15 cellular contexts compared by ENCODE assay signal in genomic region chr5:140207250-140207954, GRCh38. TPM values are rescaled to one million over a fixed set of nuclear protein-coding genes. Genes with fewer than 3 reads are reported as not detected.
DNase-seq lines count a peak whose midpoint lies in the region; ATAC-seq, FAIRE-seq and TF ChIP-seq lines count a peak whose summit lies in the region.
"Had no signal": no experiment of that assay in that cellular context is flagged by ENCODE, and none has a peak within 500 bp of the region (broad histone marks: within the 10 kb centered on the region; RNA-seq: fewer than 3 reads in every experiment).

No MANE protein-coding gene starts in this region.

- POLR2A ChIA-PET in naive thymus-derived CD8-positive, alpha-beta T cell (lab: Charles Lee): no interaction called here

- H3K4me1 Mint-ChIP-seq in naive thymus-derived CD8-positive, alpha-beta T cell: peaks cover 0 to 4% (median 0%) of the 10 kb centered on the region in 4 donors

- no peak overlapping the region for H3K4me3 ChIP-seq in kidney epithelial cell (ENCODE audit: low read depth, low read length)
- no peak overlapping the region for H3K4me3 ChIP-seq in body of pancreas

- H3K36me3 Mint-ChIP-seq in naive thymus-derived CD8-positive, alpha-beta T cell: peaks cover 0 to 4% (median 2%) of the 10 kb centered on the region in 3 donors

- peaks cover 47% of the 10 kb centered on the region for H3K4me1 ChIP-seq in body of pancreas

- ATAC-seq in GM19463 (IDR thresholded peaks at IDR 0.05; ENCODE audit: unreplicated experiment) (peak; percentile 91), HG03135 (IDR thresholded peaks at IDR 0.05; ENCODE audit: unreplicated experiment) (peak; percentile 74), GM19023 (IDR thresholded peaks at IDR 0.05; ENCODE audit: unreplicated experiment) (no peak), body of pancreas (no peak)
- ATAC-seq in naive thymus-derived CD8-positive, alpha-beta T cell: no peak

- no peaks in the 10 kb centered on the region for H3K9me3 ChIP-seq in body of pancreas

- no peak overlapping the region for H3K27ac Mint-ChIP-seq in naive thymus-derived CD8-positive, alpha-beta T cell

- TF ChIP-seq CTCF in kidney epithelial cell (IDR thresholded peaks at IDR 0.05; ENCODE audit: insufficient read depth, low read length, poor library complexity, severe bottlenecking) (no peak), body of pancreas (IDR thresholded peaks at IDR 0.05) (no peak)

- H3K4me3 Mint-ChIP-seq in naive thymus-derived CD8-positive, alpha-beta T cell: no peak overlapping the region
- H3K4me3 Mint-ChIP-seq: neural crest cell had no signal

- H3K36me3 ChIP-seq in kidney epithelial cell (ENCODE audit: control insufficient read depth, insufficient read depth, low read length) (no peaks in the 10 kb centered on the region), body of pancreas (replicated peaks in 1 of 2; ENCODE audit: insufficient read depth in 1 of 2, low read depth in 2 of 2) (no peaks in the 10 kb centered on the region)

- no peak for DNase-seq in GM12892 (ENCODE audit: insufficient read length)
- peak; percentile 42 for DNase-seq in kidney epithelial cell (ENCODE audit: low read depth)
- DNase-seq in NCI-H146 (lab: John Stamatoyannopoulos, UW): no peak
- DNase-seq in body of pancreas: no peak
- no peak for DNase-seq in naive thymus-derived CD8-positive, alpha-beta T cell
- DNase-seq: C1 segment of cervical spinal cord; caudate nucleus; H7; IMR-90; Right ventricle myocardium superior; stimulated activated naive CD4-positive, alpha-beta T cell had no signal

- TF ChIP-seq POLR2A in GM12892 (IDR thresholded peaks at IDR 0.05; ENCODE audit: low read depth, low read length) (no peak), body of pancreas (IDR thresholded peaks at IDR 0.05) (no peak)

- peak; percentile 44 for FAIRE-seq in GM12892 (lab: Jason Lieb, UNC)

- no peaks in the 10 kb centered on the region for H3K9me3 Mint-ChIP-seq in naive thymus-derived CD8-positive, alpha-beta T cell
- H3K9me3 Mint-ChIP-seq: neural crest cell had no signal

- H3K27me3 ChIP-seq in kidney epithelial cell (ENCODE audit: control insufficient read depth, insufficient read depth, low read length) (no peaks in the 10 kb centered on the region), body of pancreas (no peaks in the 10 kb centered on the region)

- WGBS in body of pancreas, 2 donors: 40 to 45% methylated on average over 2 of the region's 2 CpGs

- intact Hi-C loops in body of pancreas (cut with DNase I): no loop called here

- H3K27ac ChIP-seq in body of pancreas: peak overlapping the region in 1 of 4 donors; percentile 3

- no peaks in the 10 kb centered on the region for H3K27me3 Mint-ChIP-seq in naive thymus-derived CD8-positive, alpha-beta T cell

RNA-seq across cellular contexts. Expression of gene CYSTM1, which starts 32.4 kb away (rescaled TPM):
- polyA plus RNA-seq in GM12892 (2012; ENCODE audit: missing spikeins): 71.3 TPM
- total RNA-seq in kidney epithelial cell (125 and 176 TPM in 2 replicates), body of pancreas (10 to 100 TPM; 56.8 to 97.2 TPM)
- 1 to 10 TPM; 3.0 to 3.1 TPM for total RNA-seq in naive thymus-derived CD8-positive, alpha-beta T cell
- 1 to 10 TPM; 5.1 to 6.5 (median 6.3) TPM for polyA plus RNA-seq in naive thymus-derived CD8-positive, alpha-beta T cell

Comparison
In these comparisons a context has a peak if more than half of its experiments do, and no peak if none do; other contexts are left out.
1. ATAC-seq: peak in GM19463 (single experiment) and HG03135 (single experiment); none in GM19023 (single experiment), body of pancreas (single experiment) and naive thymus-derived CD8-positive, alpha-beta T cell (0 of 2).
2. RNA of gene CYSTM1, which starts 32.4 kb away (total RNA-seq): 125 to 176 TPM in kidney epithelial cell and 56.8 to 97.2 TPM in body of pancreas; 3.0 to 3.1 TPM in naive thymus-derived CD8-positive, alpha-beta T cell; every median in the first group is over 10 times any median in the second.